ENCODE assay signal across 8 cellular contexts in genomic region chr13:98483636-98484288, GRCh38.
DNase-seq lines count a peak whose midpoint lies in the region; ATAC-seq and TF ChIP-seq lines count a peak whose summit lies in the region.

No MANE protein-coding gene starts in this region.

- H3K27me3 ChIP-seq in osteoblast (ENCODE audit: insufficient read depth, low read length): no peaks in the 10 kb centered on the region

- peak overlapping the region; percentile 98 for H3K27ac ChIP-seq in epithelial cell of prostate
- peak overlapping the region; percentile 99 for H3K27ac ChIP-seq in osteoblast (ENCODE audit: low read depth, low read length)

- H3K4me3 ChIP-seq in osteoblast (ENCODE audit: insufficient read depth, low read length): peak overlapping the region; percentile 5

- no peak for DNase-seq in CD14-positive monocyte (ENCODE audit: low spot score)
- DNase-seq in NCI-H69 (lab: John Stamatoyannopoulos, UW): peak; percentile 25
- DNase-seq in epithelial cell of prostate (ENCODE audit: low read depth, low spot score): no peak
- no peak for DNase-seq in osteoblast (ENCODE audit: insufficient read length, low spot score, missing footprints)
- DNase-seq in AML-193 (lab: John Stamatoyannopoulos, UW): no peak
- DNase-seq in NK-92 treated with Interleukin-12 subunit alpha and Interleukin-12 subunit beta, amount 100 ng/mL, for 24 hours (lab: John Stamatoyannopoulos, UW): no peak

- ATAC-seq in HG03045 (IDR thresholded peaks at IDR 0.05; ENCODE audit: unreplicated experiment): no peak
- ATAC-seq in activated CD4-positive, CD25-positive, alpha-beta regulatory T cell treated with anti-CD3 and anti-CD28 coated beads, Interleukin-2, amount 50 U/mL, for 24 hours: no peak

- intact Hi-C loops in CD14-positive monocyte (cut with micrococcal nuclease): no loop called here

- H3K36me3 Mint-ChIP-seq in CD14-positive monocyte: peaks cover 37 to 38% of the 10 kb centered on the region in 2 donors

- peaks cover 41% of the 10 kb centered on the region for H3K4me1 Mint-ChIP-seq in CD14-positive monocyte

- no peaks in the 10 kb centered on the region for H3K36me3 ChIP-seq in osteoblast (ENCODE audit: insufficient read depth, low read length)

- H3K4me2 ChIP-seq in osteoblast (ENCODE audit: insufficient read depth, low read length): peak overlapping the region; percentile 70

- peaks cover 61% of the 10 kb centered on the region for H3K4me1 ChIP-seq in osteoblast (ENCODE audit: insufficient read depth, low read length)

- H3K4me3 Mint-ChIP-seq in CD14-positive monocyte: no peak overlapping the region

- H3K9me3 Mint-ChIP-seq in CD14-positive monocyte: no peaks in the 10 kb centered on the region

- peaks cover 22% of the 10 kb centered on the region for H4K20me1 ChIP-seq in osteoblast (ENCODE audit: insufficient read depth, low read length)

- TF ChIP-seq CTCF in CD14-positive monocyte (IDR thresholded peaks at IDR 0.05) (no peak), osteoblast (IDR thresholded peaks at IDR 0.05; ENCODE audit: extremely low read depth, low read depth, low read length) (no peak)

- no peak overlapping the region for H2AFZ ChIP-seq in osteoblast (ENCODE audit: low read length)

- H3K9me3 ChIP-seq in osteoblast (ENCODE audit: low read depth, low read length): no peaks in the 10 kb centered on the region

- peaks cover 90% of the 10 kb centered on the region for H3K79me2 ChIP-seq in osteoblast (ENCODE audit: insufficient read depth, low read length)

- peak overlapping the region; percentile 72 to 97 (median 93) for H3K27ac Mint-ChIP-seq in CD14-positive monocyte

- peaks cover 0 to 10% (median 0%) of the 10 kb centered on the region in 3 donors for H3K27me3 Mint-ChIP-seq in CD14-positive monocyte (ENCODE audit: low read depth in 3 of 3)
